In the genomic region with DNA sequence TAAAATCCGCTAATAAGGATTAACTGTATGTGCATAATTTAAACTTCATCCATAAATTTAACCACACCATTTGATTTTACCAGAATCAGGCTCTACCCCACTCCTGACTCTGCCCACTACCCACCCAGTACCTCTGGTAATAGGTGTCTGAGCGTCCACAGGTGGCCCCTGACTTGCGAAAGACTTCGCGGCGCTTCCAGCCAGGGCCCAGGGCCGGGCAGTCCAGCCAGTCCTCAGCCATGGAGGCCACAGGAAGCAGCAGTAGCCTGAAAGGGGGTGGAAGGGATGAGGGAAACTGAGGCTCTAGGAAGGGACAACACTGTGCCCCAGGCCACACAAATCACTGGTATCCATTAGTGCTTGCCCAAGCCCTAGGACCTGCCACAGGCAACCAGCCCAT, we compare ENCODE assay signal across 11 cellular contexts. TPM values are rescaled to one million over a fixed set of nuclear protein-coding genes. Genes with fewer than 3 reads are reported as not detected.
A peak's percentile ranks its signal among the peaks of the same experiment; 100 is the strongest.
DNase-seq lines count a peak whose midpoint lies in the region; ATAC-seq and TF ChIP-seq lines count a peak whose summit lies in the region.
"Had no signal": no experiment of that assay in that cellular context is flagged by ENCODE, and none has a peak within 500 bp of the region (broad histone marks: within the 10 kb centered on the region; RNA-seq: fewer than 3 reads in every experiment).

No MANE protein-coding gene starts in this region.

- POLR2A ChIA-PET in activated B cell treated with CpG ODN at 0.5 μM for 24 hours (lab: Charles Lee), result no interaction called here

- peaks cover 27 to 60% (median 39%) of the 10 kb centered on the region in 6 donors for H3K4me1 ChIP-seq in spleen

- no peaks in the 10 kb centered on the region for H3K27me3 Mint-ChIP-seq in activated CD4-positive, alpha-beta T cell treated with anti-CD3 and anti-CD28 coated beads, Interleukin-2, amount 10 ng/mL, durations not matched to agents 24 days and 14 days
- no peaks in the 10 kb centered on the region for H3K27me3 Mint-ChIP-seq in activated B cell treated with CpG ODN at 0.5 μM for 24 hours

- intact Hi-C loops in activated CD4-positive, alpha-beta T cell treated with anti-CD3 and anti-CD28 coated beads, Interleukin-2, amount 10 ng/mL, durations not matched to agents 24 days and 14 days (cut with micrococcal nuclease), result loop anchor here (10.0 kb wide), 1 partner anchor 755 kb away; a partner anchor contains a TSS
- intact Hi-C loops in activated B cell treated with CpG ODN at 0.5 μM for 24 hours (cut with micrococcal nuclease), result loop anchor here (2.0 kb wide), 2 partner anchors 599 to 917 kb away; a partner anchor contains a TSS
- intact Hi-C loops in spleen (cut with DNase I; ENCODE audit: low total_unique reads), result loop anchor here (5.0 to 10.0 kb wide), 2 partner anchors 95 to 777 kb away; a partner anchor contains a TSS

- CTCF ChIA-PET in activated B cell treated with CpG ODN at 0.5 μM for 24 hours (lab: Charles Lee), result no interaction called here

- TF ChIP-seq POLR2A in spleen (IDR thresholded peaks at IDR 0.05), result no peak

- H3K36me3 ChIP-seq in spleen, result peaks cover 12 to 81% (median 58%) of the 10 kb centered on the region in 6 donors

- no peak for DNase-seq in activated CD4-positive, alpha-beta T cell treated with anti-CD3 and anti-CD28 coated beads, Interleukin-2, amount 10 ng/mL, durations not matched to agents 24 days and 14 days
- DNase-seq in activated CD4-positive, alpha-beta T cell treated with anti-CD3 and anti-CD28 coated beads, Interleukin-2, amount 50 U/mL, for 48 hours, result no peak
- DNase-seq in activated B cell treated with CpG ODN at 0.5 μM for 24 hours (no peak), fibroblast of the aortic adventitia (ENCODE audit: low read depth) (no peak), spleen (no peak)
- no peak for DNase-seq in effector CD4-positive, alpha-beta T cell
- DNase-seq in stimulated activated CD4-positive, alpha-beta T cell treated with anti-CD3 and anti-CD28 coated beads, Interleukin-4, amount 100 ng/mL, for 24 hours, result no peak
- DNase-seq: activated gamma-delta T cell treated with Interleukin-2 at 50 U/mL for 16 hours, MG63 had no signal

- peaks cover 75% of the 10 kb centered on the region for H3K36me3 Mint-ChIP-seq in activated CD4-positive, alpha-beta T cell treated with anti-CD3 and anti-CD28 coated beads, Interleukin-2, amount 10 ng/mL, durations not matched to agents 24 days and 14 days (ENCODE audit: low read depth)
- peaks cover 74% of the 10 kb centered on the region for H3K36me3 Mint-ChIP-seq in activated B cell treated with CpG ODN at 0.5 μM for 24 hours (ENCODE audit: low read depth)

- H3K4me1 Mint-ChIP-seq in activated CD4-positive, alpha-beta T cell treated with anti-CD3 and anti-CD28 coated beads, Interleukin-2, amount 10 ng/mL, durations not matched to agents 24 days and 14 days, result peaks cover 47% of the 10 kb centered on the region
- peaks cover 34% of the 10 kb centered on the region for H3K4me1 Mint-ChIP-seq in activated B cell treated with CpG ODN at 0.5 μM for 24 hours

- no peak for TF ChIP-seq CTCF in activated B cell treated with CpG ODN at 0.5 μM for 24 hours (IDR thresholded peaks at IDR 0.05)
- no peak for TF ChIP-seq CTCF in fibroblast of the aortic adventitia (IDR thresholded peaks at IDR 0.05; ENCODE audit: insufficient read depth, low read length)
- TF ChIP-seq CTCF in spleen (IDR thresholded peaks at IDR 0.05 in 8 of 11, conservative IDR thresholded peaks at IDR 0.05 in 3 of 11), result no peak

- no peaks in the 10 kb centered on the region for H3K27me3 ChIP-seq in spleen (replicated peaks in 1 of 7)
- H3K27me3 ChIP-seq: MG63, vagina had no signal

- ATAC-seq in activated B cell treated with CpG ODN at 0.5 μM for 24 hours (ENCODE audit: low read depth), result no peak
- ATAC-seq in HG03135 (IDR thresholded peaks at IDR 0.05; ENCODE audit: unreplicated experiment), result no peak

- no peak overlapping the region for H3K27ac Mint-ChIP-seq in activated CD4-positive, alpha-beta T cell treated with anti-CD3 and anti-CD28 coated beads, Interleukin-2, amount 10 ng/mL, durations not matched to agents 24 days and 14 days
- H3K27ac Mint-ChIP-seq in activated B cell treated with CpG ODN at 0.5 μM for 24 hours, result no peak overlapping the region

- H3K27ac ChIP-seq in spleen, result peak overlapping the region in 1 of 8 donors; percentile 97
- H3K27ac ChIP-seq: vagina had no signal

- peak overlapping the region; percentile 90 for H3K4me3 Mint-ChIP-seq in activated CD4-positive, alpha-beta T cell treated with anti-CD3 and anti-CD28 coated beads, Interleukin-2, amount 10 ng/mL, durations not matched to agents 24 days and 14 days
- H3K4me3 Mint-ChIP-seq in activated B cell treated with CpG ODN at 0.5 μM for 24 hours, result peak overlapping the region; percentile 97

- 80 to 91% (median 86%) methylated on average over 7 of the region's 7 CpGs for WGBS in spleen, 5 donors

- H3K4me3 ChIP-seq in fibroblast of the aortic adventitia (ENCODE audit: low read depth, low read length) (peak overlapping the region; percentile 100), spleen (peak overlapping the region in 6 of 8 donors; percentile 77 to 92 (median 88))

- no peaks in the 10 kb centered on the region for H3K9me3 ChIP-seq in spleen
- H3K9me3 ChIP-seq: MG63, vagina had no signal

- H3K9me3 Mint-ChIP-seq in activated CD4-positive, alpha-beta T cell treated with anti-CD3 and anti-CD28 coated beads, Interleukin-2, amount 10 ng/mL, durations not matched to agents 24 days and 14 days, result no peaks in the 10 kb centered on the region
- no peaks in the 10 kb centered on the region for H3K9me3 Mint-ChIP-seq in activated B cell treated with CpG ODN at 0.5 μM for 24 hours

RNA-seq across cellular contexts. Expression of a gene that starts 1.6 kb away (rescaled TPM):
- total RNA-seq in activated CD4-positive, alpha-beta T cell treated with anti-CD3 and anti-CD28 coated beads, Interleukin-2, amount 10 ng/mL, durations not matched to agents 24 days and 14 days, result 91.7 and 93.3 TPM in 2 replicates
- 101 and 117 TPM in 2 replicates for total RNA-seq in activated B cell treated with CpG ODN at 0.5 μM for 24 hours
- 42.7 and 50.3 TPM in 2 replicates for total RNA-seq in fibroblast of the aortic adventitia (ENCODE audit: low replicate concordance)
- 100 to 1,000 TPM in 1 of 7 donors, 10 to 100 TPM in 6; 83.0 to 137 (median 89.1) TPM for total RNA-seq in spleen
- polyA plus RNA-seq in spleen, result 10 to 100 TPM; 22.2 to 41.5 (median 25.7) TPM

RNA-seq across cellular contexts. Expression of a gene that starts 7.7 kb away (rescaled TPM):
- 102 and 105 TPM in 2 replicates for total RNA-seq in activated CD4-positive, alpha-beta T cell treated with anti-CD3 and anti-CD28 coated beads, Interleukin-2, amount 10 ng/mL, durations not matched to agents 24 days and 14 days
- total RNA-seq in activated B cell treated with CpG ODN at 0.5 μM for 24 hours (126 and 134 TPM in 2 replicates), fibroblast of the aortic adventitia (ENCODE audit: low replicate concordance) (44.6 and 68.4 TPM in 2 replicates), spleen (100 to 1,000 TPM in 4 of 7 donors, 10 to 100 TPM in 3; 92.9 to 129 (median 102) TPM)
- polyA plus RNA-seq in spleen, result 100 to 1,000 TPM in 2 of 3 donors, 10 to 100 TPM in 1; 53.6 to 108 (median 102) TPM

RNA-seq across cellular contexts. Expression of a gene that starts 13.5 kb away (rescaled TPM):
- 0.38 and 0.63 TPM in 2 replicates for total RNA-seq in activated CD4-positive, alpha-beta T cell treated with anti-CD3 and anti-CD28 coated beads, Interleukin-2, amount 10 ng/mL, durations not matched to agents 24 days and 14 days
- total RNA-seq in activated B cell treated with CpG ODN at 0.5 μM for 24 hours (0.27 and 0.29 TPM in 2 replicates), fibroblast of the aortic adventitia (ENCODE audit: low replicate concordance) (0.27 and 0.57 TPM in 2 replicates), spleen (under 1 TPM in 5 of 7 donors, not detected in 2; 0.25 to 0.85 (median 0.44) TPM)
- polyA plus RNA-seq in spleen, result under 1 TPM; 0.13 to 0.56 (median 0.48) TPM
- total RNA-seq: vagina had no signal
